Comparison of ENCODE assay signal across 19 cellular contexts in the genomic region with DNA sequence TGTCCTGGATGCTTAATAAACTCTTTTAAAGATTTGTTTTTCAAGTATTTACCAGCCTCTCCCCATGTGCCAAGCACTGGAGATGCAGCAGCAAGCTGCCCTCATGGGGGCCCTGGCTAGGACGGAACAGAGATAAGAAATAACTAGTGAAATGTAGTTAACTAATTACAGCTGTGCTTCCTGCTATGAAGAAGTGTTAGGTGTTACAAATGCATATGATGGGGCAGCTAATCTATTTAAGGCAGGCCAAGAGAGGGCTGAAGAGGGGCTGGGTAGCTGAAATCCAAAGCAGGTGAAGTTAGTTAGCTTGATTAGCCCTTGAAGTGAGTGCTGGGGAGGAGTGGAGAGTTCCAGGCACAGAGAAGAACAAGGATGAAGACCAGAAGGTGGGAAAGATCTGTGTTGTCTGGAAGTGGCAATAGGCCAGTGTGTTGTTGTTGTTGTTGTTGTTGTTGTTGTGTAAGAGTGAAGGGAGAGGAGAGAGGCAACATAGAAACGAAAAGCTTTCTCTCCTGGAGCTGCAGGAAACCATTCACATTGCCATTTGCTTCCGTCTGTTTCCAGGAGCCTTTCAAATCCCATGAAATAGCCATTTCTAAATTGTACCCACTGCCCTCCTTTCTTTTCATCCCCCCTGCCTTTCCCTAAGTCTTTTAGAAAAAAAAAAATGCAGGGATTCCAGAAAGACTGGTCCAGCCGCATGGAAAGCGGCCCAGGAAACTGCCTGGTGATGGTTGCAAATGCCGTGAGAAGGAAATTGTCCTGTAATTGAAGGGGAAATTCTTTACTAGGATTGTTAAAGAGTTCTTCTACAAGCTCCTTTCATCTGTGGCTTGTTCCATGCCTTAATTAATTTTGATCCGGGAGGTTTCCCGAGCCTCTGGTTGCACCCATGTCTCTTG.
DNase-seq lines count a peak whose midpoint lies in the region; TF ChIP-seq lines count a peak whose summit lies in the region.
"Had no signal": no experiment of that assay in that cellular context is flagged by ENCODE, and none has a peak within 500 bp of the region (broad histone marks: within the 10 kb centered on the region; RNA-seq: fewer than 3 reads in every experiment).

No MANE protein-coding gene starts in this region.

- H3K79me2 ChIP-seq in PC-9 (ENCODE audit: low read depth) (no peaks in the 10 kb centered on the region), trophoblast cell (ENCODE audit: control insufficient read depth, insufficient read depth, low read length, poor library complexity) (no peaks in the 10 kb centered on the region), OCI-LY7 (ENCODE audit: insufficient read depth, low read depth, low read length) (no peaks in the 10 kb centered on the region)

- H4K20me1 ChIP-seq in PC-9 (ENCODE audit: insufficient read depth) (no peaks in the 10 kb centered on the region), OCI-LY7 (ENCODE audit: insufficient read depth, low read length) (no peaks in the 10 kb centered on the region)

- H3K4ac ChIP-seq in trophoblast cell (ENCODE audit: low read depth, low read length): no peak overlapping the region

- H2AFZ ChIP-seq in PC-9: peak overlapping the region; percentile 10; the same call in 1 of the 2 replicates
- no peak overlapping the region for H2AFZ ChIP-seq in trophoblast cell (ENCODE audit: insufficient read depth, low read length, poor library complexity)
- H2AFZ ChIP-seq in OCI-LY7 (ENCODE audit: low read length): no peak overlapping the region

- peaks cover 41% of the 10 kb centered on the region for H3K4me1 ChIP-seq in PC-9 (replicated peaks; ENCODE audit: insufficient read depth)
- peaks cover 2 to 8% of the 10 kb centered on the region in 2 experiments for H3K4me1 ChIP-seq in trophoblast cell (ENCODE audit: control insufficient read depth in 1 of 2, insufficient read depth in 2 of 2, low read length in 2 of 2)
- H3K4me1 ChIP-seq in OCI-LY7 (ENCODE audit: insufficient read depth, low read length, poor library complexity, severe bottlenecking): peaks cover 7% of the 10 kb centered on the region

- no peak for TF ChIP-seq CTCF in PC-9 (conservative IDR thresholded peaks at IDR 0.05)
- no peak for TF ChIP-seq CTCF in OCI-LY7 (conservative IDR thresholded peaks at IDR 0.05; ENCODE audit: low read length)
- no peak for TF ChIP-seq CTCF in GM13976 (IDR thresholded peaks at IDR 0.05; ENCODE audit: borderline replicate concordance, control extremely low read depth, extremely low read depth, insufficient read depth, missing control alignments)

- BruUV-seq in PC-9 (replicated peaks; lab: Mats Ljungman, UMichigan): no TSS peak
- no TSS peak for BruUV-seq in OCI-LY7 (replicated peaks; lab: Mats Ljungman, UMichigan)

- H3K4me3 ChIP-seq in PC-9 (no peak overlapping the region; the same call in 1 of the 2 replicates), trophoblast cell (ENCODE audit: low read depth, low read length) (no peak overlapping the region), OCI-LY7 (ENCODE audit: low read depth, low read length, poor library complexity, severe bottlenecking) (no peak overlapping the region)
- H3K4me3 ChIP-seq: MG63 had no signal

- WGBS in trophoblast cell (ENCODE audit: extremely low coverage, insufficient coverage, insufficient read length): no CpG with 5 or more reads among the region's 8 CpGs

- peak overlapping the region; percentile 67 for H2BK5ac ChIP-seq in trophoblast cell (ENCODE audit: low read depth, low read length, poor library complexity)

- H3K36me3 ChIP-seq in PC-9 (ENCODE audit: low read depth) (no peaks in the 10 kb centered on the region), trophoblast cell (ENCODE audit: control insufficient read depth in 1 of 2, insufficient read depth in 2 of 2, low read length in 2 of 2) (no peaks in the 10 kb centered on the region), OCI-LY7 (ENCODE audit: insufficient read depth, low read length) (no peaks in the 10 kb centered on the region)
- H3K36me3 ChIP-seq: MG63 had no signal

- peaks cover 10% of the 10 kb centered on the region; the same call in 1 of the 2 replicates for H3F3A ChIP-seq in PC-9 (ENCODE audit: insufficient read depth, low read depth)

- H3K9me2 ChIP-seq in PC-9 (ENCODE audit: insufficient read depth) (no peaks in the 10 kb centered on the region), OCI-LY7 (ENCODE audit: insufficient read depth, low read length) (no peaks in the 10 kb centered on the region)

- peak overlapping the region; percentile 58 for H3K27ac ChIP-seq in PC-9
- H3K27ac ChIP-seq in trophoblast cell (ENCODE audit: low read depth, low read length): peak overlapping the region; percentile 63
- H3K27ac ChIP-seq in OCI-LY7 (ENCODE audit: low read depth, low read length, poor library complexity, severe bottlenecking): no peak overlapping the region
- H3K27ac ChIP-seq: 22Rv1, HL-60 had no signal

- H3K4me2 ChIP-seq in PC-9 (peak overlapping the region; percentile 53), trophoblast cell (ENCODE audit: low read length) (peak overlapping the region; percentile 27), OCI-LY7 (ENCODE audit: low read length) (no peak overlapping the region)

- no peak overlapping the region for H3K18ac ChIP-seq in trophoblast cell (ENCODE audit: low read length)

- H4K12ac ChIP-seq in trophoblast cell (ENCODE audit: low read depth, low read length): no peak overlapping the region

- H3K27me3 ChIP-seq in PC-9 (ENCODE audit: insufficient read depth, low read depth): no peaks in the 10 kb centered on the region
- H3K27me3 ChIP-seq in trophoblast cell (ENCODE audit: insufficient read depth, low read length): no peaks in the 10 kb centered on the region
- H3K27me3 ChIP-seq: MG63 had no signal

- H2AK5ac ChIP-seq in trophoblast cell (ENCODE audit: low read length): no peak overlapping the region

- H3K14ac ChIP-seq in trophoblast cell (ENCODE audit: low read length): no peak overlapping the region

- POLR2A ChIA-PET in PC-9 (lab: Charles Lee; ENCODE audit: unreplicated experiment): no interaction called here
- POLR2A ChIA-PET in OCI-LY7 (lab: Charles Lee): no interaction called here

- H4K8ac ChIP-seq in trophoblast cell (ENCODE audit: low read depth, low read length): peak overlapping the region; percentile 32

- no peak overlapping the region for H3K23ac ChIP-seq in trophoblast cell (ENCODE audit: low read length)

- intact Hi-C loops in PC-9 (cut with micrococcal nuclease; ENCODE audit: unreplicated experiment) (no loop called here), OCI-LY7 (cut with micrococcal nuclease; ENCODE audit: unreplicated experiment) (no loop called here)

- peak overlapping the region; percentile 1 for H2BK120ac ChIP-seq in trophoblast cell (ENCODE audit: insufficient read depth, low read length, poor library complexity)

- H3K9ac ChIP-seq in trophoblast cell (ENCODE audit: low read length): no peak overlapping the region

- DNase-seq in SIG-M5 treated with dmso at 0.1 percent for 504 hours (lab: John Stamatoyannopoulos, UW; ENCODE audit: unreplicated experiment): peak; percentile 29
- DNase-seq in SIG-M5 (lab: John Stamatoyannopoulos, UW): no peak
- DNase-seq in PC-9: peak; percentile 55 to 84
- peak; percentile 24 for DNase-seq in globus pallidus (ENCODE audit: low spot score)
- peak; percentile 80 to 87 for DNase-seq in trophoblast cell
- no peak for DNase-seq in NCI-H345 treated with DMSO at 0.1 percent for 48 hours (lab: John Stamatoyannopoulos, UW; ENCODE audit: unreplicated experiment)
- DNase-seq in OCI-LY7 (ENCODE audit: low spot score): no peak
- DNase-seq in GM13976 (ENCODE audit: low spot score): no peak
- DNase-seq: CD4-positive, alpha-beta T cell; GDM1; Kasumi-1; MG63; NCI-H1092; NCI-H1436 treated with DMSO at 0.1 percent for 48 hours; NCI-H2029 treated with DMSO at 0.1 percent for 48 hours; SHP77 had no signal

- CTCF ChIA-PET in PC-9 (lab: Charles Lee) (interaction anchor here (0.6 kb wide), 1 partner anchor 25 kb away, joined by 3 read pairs; no protein-coding TSS in a partner anchor), OCI-LY7 (lab: Charles Lee; ENCODE audit: unreplicated experiment) (no interaction called here)

- in situ Hi-C loops in GM13976 (cut with MboI; ENCODE audit: low sequenced_read_pairs, unreplicated experiment): no loop called here

- peaks cover 3% of the 10 kb centered on the region for H3K79me1 ChIP-seq in trophoblast cell (ENCODE audit: low read length)

- H4K91ac ChIP-seq in trophoblast cell (ENCODE audit: low read depth, low read length): peak overlapping the region; percentile 48

- peak overlapping the region; percentile 69 for H2BK12ac ChIP-seq in trophoblast cell (ENCODE audit: low read length)

- H3K9me3 ChIP-seq in PC-9 (ENCODE audit: insufficient read depth, low read depth) (no peaks in the 10 kb centered on the region), trophoblast cell (ENCODE audit: insufficient read depth, low read depth, low read length) (no peaks in the 10 kb centered on the region), OCI-LY7 (ENCODE audit: low read length) (no peaks in the 10 kb centered on the region)
- H3K9me3 ChIP-seq: Caco-2, MG63 had no signal

Comparison
In these comparisons a context has a peak if more than half of its experiments do, and no peak if none do; other contexts are left out.
1. DNase-seq: peak in SIG-M5 treated with dmso at 0.1 percent for 504 hours (single experiment), PC-9 (2 of 2), globus pallidus (single experiment) and trophoblast cell (2 of 2); none in SIG-M5 (single experiment), NCI-H345 treated with DMSO at 0.1 percent for 48 hours (single experiment), OCI-LY7 (single experiment) and GM13976 (single experiment).